Comparison of ENCODE assay signal across 26 cellular contexts in genomic region chr21:29661672-29662442, GRCh38.
"Had no signal": no experiment of that assay in that cellular context is flagged by ENCODE, and none has a peak within 500 bp of the region (broad histone marks: within the 10 kb centered on the region; RNA-seq: fewer than 3 reads in every experiment).

No MANE protein-coding gene starts in this region.

- H3K27me3 ChIP-seq: ascending aorta, breast epithelium had no signal

- H3K4me3 ChIP-seq: ascending aorta, breast epithelium, coronary artery, dorsolateral prefrontal cortex had no signal

- DNase-seq: activated CD4-positive, alpha-beta memory T cell treated with anti-CD3 and anti-CD28 coated beads for 36 hours; activated CD4-positive, alpha-beta T cell treated with anti-CD3 and anti-CD28 coated beads for 36 hours; activated CD4-positive, alpha-beta T cell treated with anti-CD3 and anti-CD28 coated beads, Interleukin-2, amount 10 ng/mL, durations not matched to agents 24 days and 14 days; activated CD4-positive, CD25-positive, alpha-beta regulatory T cell; activated CD4-positive, CD25-positive, alpha-beta regulatory T cell treated with anti-CD3 and anti-CD28 coated beads, Interleukin-2, amount 50 U/mL, for 72 hours; activated CD8-positive, alpha-beta memory T cell treated with anti-CD3 and anti-CD28 coated beads, Interleukin-2, amount 10 ng/mL, durations not matched to agents 7 days and 5 days; activated CD8-positive, alpha-beta memory T cell treated with anti-CD3 and anti-CD28 coated beads, Interleukin-2, amount 50 U/mL, for 48 hours; activated CD8-positive, alpha-beta T cell treated with anti-CD3 and anti-CD28 coated beads, Interleukin-2, amount 10 ng/mL, durations not matched to agents 7 days and 5 days; activated gamma-delta T cell; activated naive CD4-positive, alpha-beta T cell; activated naive CD4-positive, alpha-beta T cell treated with anti-CD3 and anti-CD28 coated beads, Interleukin-2, amount 10 ng/mL, durations not matched to agents 7 days and 5 days; activated naive CD8-positive, alpha-beta T cell treated with anti-CD3 and anti-CD28 coated beads, Interleukin-2, amount 10 ng/mL, durations not matched to agents 7 days and 5 days; activated T-cell treated with anti-CD3 and anti-CD28 coated beads for 4 hours; activated T-cell treated with anti-CD3 and anti-CD28 coated beads, Interleukin-2, amount 50 U/mL, for 24 hours; activated T-cell treated with anti-CD3 and anti-CD28 coated beads, Interleukin-2, amount 50 U/mL, for 72 hours; dorsolateral prefrontal cortex; effector memory CD4-positive, alpha-beta T cell; endodermal cell; foreskin fibroblast; head of caudate nucleus; T-helper 17 cell; T1000 had no signal

- H3K36me3 ChIP-seq: ascending aorta, breast epithelium had no signal

- FAIRE-seq: frontal cortex had no signal
